ENCODE assay signal across 24 cellular contexts in the genomic region with DNA sequence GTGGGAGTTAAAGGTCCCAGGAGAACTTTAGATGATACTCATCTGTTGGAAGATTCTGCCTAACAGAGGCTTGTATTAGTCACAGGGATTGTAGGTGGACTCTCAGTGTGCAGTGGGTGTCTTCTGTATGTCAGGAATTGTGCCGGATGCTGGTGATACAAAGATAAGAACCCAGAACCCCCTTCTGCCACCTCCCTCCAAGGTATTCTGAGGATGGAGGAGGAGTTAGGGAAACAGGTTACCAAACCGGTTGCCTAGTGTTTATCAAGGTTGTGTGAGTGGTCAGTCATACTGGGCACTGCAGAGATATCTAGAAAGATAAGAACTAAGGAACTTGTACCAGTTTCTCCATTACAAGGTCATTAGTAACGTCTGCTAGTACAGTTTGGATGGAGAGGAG.
"Had no signal": no experiment of that assay in that cellular context is flagged by ENCODE, and none has a peak within 500 bp of the region (broad histone marks: within the 10 kb centered on the region; RNA-seq: fewer than 3 reads in every experiment).

No MANE protein-coding gene starts in this region.

- H3K9me3 ChIP-seq: esophagus squamous epithelium, ovary, prostate gland, right lobe of liver, spleen, testis, tibial nerve had no signal

- H3K4me2 ChIP-seq: neural progenitor cell had no signal

- H3K4me3 ChIP-seq: esophagus squamous epithelium, neural progenitor cell, ovary, prostate gland, right lobe of liver, spleen, testis, tibial nerve had no signal

- H3K9ac ChIP-seq: neural progenitor cell had no signal

- H3K36me3 ChIP-seq: ovary, prostate gland had no signal

- H3K9me3 Mint-ChIP-seq: central memory CD8-positive, alpha-beta T cell; immature natural killer cell; natural killer cell; stimulated activated memory B cell treated with anti-CD40 and anti-IgM and Interleukin-4, amounts not matched to agents 10 μg/mL and 1 μg/mL and 100 μg/mL, for 72 hours had no signal

- ATAC-seq: left cardiac atrium; right lobe of liver; stimulated activated memory B cell treated with anti-CD40 and anti-IgM and Interleukin-4, amounts not matched to agents 10 μg/mL and 1 μg/mL and 100 μg/mL, for 72 hours had no signal

- H3K27me3 ChIP-seq: esophagus squamous epithelium, neural progenitor cell, ovary, right lobe of liver, spleen, testis, tibial nerve had no signal

- H3K4me1 ChIP-seq: esophagus squamous epithelium, neural progenitor cell, prostate gland, right lobe of liver, testis, tibial nerve had no signal

- H3K27ac Mint-ChIP-seq: neural progenitor cell; stimulated activated memory B cell treated with anti-CD40 and anti-IgM and Interleukin-4, amounts not matched to agents 10 μg/mL and 1 μg/mL and 100 μg/mL, for 72 hours; stimulated activated naive CD8-positive, alpha-beta T cell treated with anti-CD3 and anti-CD28 coated beads, Interleukin-15, Interleukin-2, amounts not matched to agents 100 ng/mL and 50 ng/mL, for 24 hours had no signal

- H3K27me3 Mint-ChIP-seq: central memory CD8-positive, alpha-beta T cell; stimulated activated memory B cell treated with anti-CD40 and anti-IgM and Interleukin-4, amounts not matched to agents 10 μg/mL and 1 μg/mL and 100 μg/mL, for 72 hours; stimulated activated naive CD8-positive, alpha-beta T cell treated with anti-CD3 and anti-CD28 coated beads, Interleukin-15, Interleukin-2, amounts not matched to agents 100 ng/mL and 50 ng/mL, for 24 hours had no signal

- H2AFZ ChIP-seq: neural progenitor cell had no signal

- H3K27ac ChIP-seq: epithelial cell of prostate, esophagus squamous epithelium, neural progenitor cell, ovary, prostate gland, right lobe of liver, testis, tibial nerve had no signal

- DNase-seq: cortex of kidney; effector memory CD4-positive, alpha-beta T cell; esophagus squamous epithelium; foreskin fibroblast; immature natural killer cell; left cardiac atrium; mesendoderm; natural killer cell; nucleus accumbens; ovary; retina; right lobe of liver; spleen; stimulated activated CD4-positive, alpha-beta T cell treated with anti-CD3 and anti-CD28 coated beads, Interleukin-15, amount 100 ng/mL, for 24 hours; stimulated activated CD4-positive, alpha-beta T cell treated with anti-CD3 and anti-CD28 coated beads, Interleukin-1b, Interleukin-23, amount 100 ng/mL, for 48 hours; stimulated activated CD4-positive, alpha-beta T cell treated with anti-CD3 and anti-CD28 coated beads, Interleukin-4, amount 100 ng/mL, for 24 hours; testis had no signal

- H3K4me3 Mint-ChIP-seq: central memory CD8-positive, alpha-beta T cell; natural killer cell; neural progenitor cell; stimulated activated memory B cell treated with anti-CD40 and anti-IgM and Interleukin-4, amounts not matched to agents 10 μg/mL and 1 μg/mL and 100 μg/mL, for 72 hours; stimulated activated naive CD8-positive, alpha-beta T cell treated with anti-CD3 and anti-CD28 coated beads, Interleukin-15, Interleukin-2, amounts not matched to agents 100 ng/mL and 50 ng/mL, for 24 hours had no signal
